In genomic region chrX:129769467-129770154, GRCh38 we compare ENCODE assay signal across 9 cellular contexts. TPM values are rescaled to one million over a fixed set of nuclear protein-coding genes. Genes with fewer than 3 reads are reported as not detected.
A peak's percentile ranks its signal among the peaks of the same experiment; 100 is the strongest.
DNase-seq lines count a peak whose midpoint lies in the region; ATAC-seq, FAIRE-seq and TF ChIP-seq lines count a peak whose summit lies in the region.
"Had no signal": no experiment of that assay in that cellular context is flagged by ENCODE, and none has a peak within 500 bp of the region (broad histone marks: within the 10 kb centered on the region; RNA-seq: fewer than 3 reads in every experiment).

No MANE protein-coding gene starts in this region.

- no peaks in the 10 kb centered on the region for H3K79me2 ChIP-seq in astrocyte (ENCODE audit: insufficient read depth, low read length)

- no peak for FAIRE-seq in astrocyte (lab: Jason Lieb, UNC)

- H3K9ac ChIP-seq in astrocyte (ENCODE audit: low read length): no peak overlapping the region

- H3K27ac Mint-ChIP-seq in astrocyte (ENCODE audit: unreplicated experiment): no peak overlapping the region
- peak overlapping the region; percentile 42 to 92 for H3K27ac Mint-ChIP-seq in stimulated activated naive CD8-positive, alpha-beta T cell treated with anti-CD3 and anti-CD28 coated beads, Interleukin-15, amount 100 ng/mL, for 72 hours

- DNase-seq in GM06990 (ENCODE audit: extremely low read depth, insufficient read length) (peak; percentile 75), Peyer's patch (peak in 2 of 3 donors; percentile 88 to 90), astrocyte (ENCODE audit: low read depth) (no peak), NCI-H526 treated with DMSO at 0.1 percent for 48 hours (lab: John Stamatoyannopoulos, UW) (no peak), Ammon's horn (ENCODE audit: low spot score) (no peak), HUDEP-2 (lab: John Stamatoyannopoulos, UW; ENCODE audit: unreplicated experiment in 76 of 76) (no peak)
- DNase-seq in stimulated activated naive CD8-positive, alpha-beta T cell treated with anti-CD3 and anti-CD28 coated beads, Interleukin-15, amount 100 ng/mL, for 72 hours: peak in 1 of 2 donors; percentile 73

- no peak overlapping the region for H3K4me3 ChIP-seq in GM06990 (replicated peaks; ENCODE audit: low read depth, low read length)
- H3K4me3 ChIP-seq in Peyer's patch: no peak overlapping the region
- no peak overlapping the region for H3K4me3 ChIP-seq in astrocyte (ENCODE audit: insufficient read depth, low read depth, low read length)

- TF ChIP-seq POLR2A in Peyer's patch (IDR thresholded peaks at IDR 0.05): no peak

- no peaks in the 10 kb centered on the region; the same call in 1 of the 2 replicates for H3K27me3 ChIP-seq in GM06990 (replicated peaks; ENCODE audit: control insufficient read depth, insufficient read depth, low read length)
- no peaks in the 10 kb centered on the region for H3K27me3 ChIP-seq in Peyer's patch
- no peaks in the 10 kb centered on the region for H3K27me3 ChIP-seq in astrocyte (ENCODE audit: insufficient read depth, low read length)

- ATAC-seq in HG02610 (IDR thresholded peaks at IDR 0.05; ENCODE audit: unreplicated experiment): peak; percentile 50
- ATAC-seq in stimulated activated naive CD8-positive, alpha-beta T cell treated with anti-CD3 and anti-CD28 coated beads, Interleukin-15, amount 100 ng/mL, for 72 hours: peak; percentile 87

- H3K4me1 ChIP-seq in Peyer's patch (peaks cover 0 to 17% (median 4%) of the 10 kb centered on the region in 4 donors), astrocyte (ENCODE audit: insufficient read depth, low read length) (no peaks in the 10 kb centered on the region)

- H3K9me3 Mint-ChIP-seq in astrocyte (ENCODE audit: unreplicated experiment): no peaks in the 10 kb centered on the region
- H3K9me3 Mint-ChIP-seq in stimulated activated naive CD8-positive, alpha-beta T cell treated with anti-CD3 and anti-CD28 coated beads, Interleukin-15, amount 100 ng/mL, for 72 hours: no peaks in the 10 kb centered on the region
- H3K9me3 Mint-ChIP-seq: neural crest cell had no signal

- H3K36me3 ChIP-seq in GM06990 (ENCODE audit: control insufficient read depth, insufficient read depth, low read length): no peaks in the 10 kb centered on the region
- H3K36me3 ChIP-seq in Peyer's patch: no peaks in the 10 kb centered on the region
- H3K36me3 ChIP-seq in astrocyte (ENCODE audit: insufficient read depth, low read length): no peaks in the 10 kb centered on the region

- H3K27ac ChIP-seq in Peyer's patch (peak overlapping the region; percentile 48 to 74 (median 70)), astrocyte (ENCODE audit: low read depth, low read length) (no peak overlapping the region)

- H2AFZ ChIP-seq in astrocyte (ENCODE audit: low read depth, low read length): no peak overlapping the region

- no peaks in the 10 kb centered on the region for H3K36me3 Mint-ChIP-seq in astrocyte (ENCODE audit: low read depth, unreplicated experiment)

- no peak overlapping the region for H3K4me2 ChIP-seq in astrocyte (ENCODE audit: low read length)

- peaks cover 9% of the 10 kb centered on the region for H3K27me3 Mint-ChIP-seq in astrocyte (ENCODE audit: low read depth, unreplicated experiment)
- H3K27me3 Mint-ChIP-seq in stimulated activated naive CD8-positive, alpha-beta T cell treated with anti-CD3 and anti-CD28 coated beads, Interleukin-15, amount 100 ng/mL, for 72 hours: no peaks in the 10 kb centered on the region

- peak overlapping the region; percentile 27 for H3K4me3 Mint-ChIP-seq in astrocyte (ENCODE audit: unreplicated experiment)
- H3K4me3 Mint-ChIP-seq in stimulated activated naive CD8-positive, alpha-beta T cell treated with anti-CD3 and anti-CD28 coated beads, Interleukin-15, amount 100 ng/mL, for 72 hours: peak overlapping the region; percentile 68 to 69
- H3K4me3 Mint-ChIP-seq: neural crest cell had no signal

- no peaks in the 10 kb centered on the region for H3K9me3 ChIP-seq in Peyer's patch
- H3K9me3 ChIP-seq in astrocyte (ENCODE audit: insufficient read depth, low read depth, low read length): no peaks in the 10 kb centered on the region

- H4K20me1 ChIP-seq in astrocyte (ENCODE audit: insufficient read depth, low read length): no peaks in the 10 kb centered on the region

- H3K4me1 Mint-ChIP-seq in astrocyte (ENCODE audit: low read depth, unreplicated experiment): no peaks in the 10 kb centered on the region
- peaks cover 70% of the 10 kb centered on the region for H3K4me1 Mint-ChIP-seq in stimulated activated naive CD8-positive, alpha-beta T cell treated with anti-CD3 and anti-CD28 coated beads, Interleukin-15, amount 100 ng/mL, for 72 hours
- H3K4me1 Mint-ChIP-seq: neural crest cell had no signal

- TF ChIP-seq CTCF in GM06990 (IDR thresholded peaks at IDR 0.05; ENCODE audit: insufficient read depth, low read length, poor library complexity, severe bottlenecking) (no peak), Peyer's patch (IDR thresholded peaks at IDR 0.05) (no peak), astrocyte (IDR thresholded peaks at IDR 0.05; ENCODE audit: insufficient read depth, low read depth, low read length) (no peak)

RNA-seq across cellular contexts. Expression of gene SASH3, which starts 10.1 kb away (rescaled TPM):
- total RNA-seq in Peyer's patch: 10 to 100 TPM in 1 of 4 donors, 1 to 10 TPM in 3; 2.2 to 45.4 (median 7.7) TPM
- not detected in 2 replicates for total RNA-seq in astrocyte
- total RNA-seq: neural crest cell had no signal

RNA-seq across cellular contexts. Expression of gene XPNPEP2, which starts 30.8 kb away (rescaled TPM):
- total RNA-seq in Peyer's patch (100 to 1,000 TPM in 3 of 4 donors, 1 to 10 TPM in 1; 5.8 to 875 (median 803) TPM), astrocyte (not detected in 2 replicates)

Comparison
In these comparisons a context has a peak if more than half of its experiments do, and no peak if none do; other contexts are left out.
1. DNase-seq: peak in GM06990 (single experiment) and Peyer's patch (2 of 3); none in astrocyte (single experiment), NCI-H526 treated with DMSO at 0.1 percent for 48 hours (single experiment), Ammon's horn (single experiment) and HUDEP-2 (0 of 76).